Comparison of ENCODE assay signal across 8 cellular contexts in the genomic region with DNA sequence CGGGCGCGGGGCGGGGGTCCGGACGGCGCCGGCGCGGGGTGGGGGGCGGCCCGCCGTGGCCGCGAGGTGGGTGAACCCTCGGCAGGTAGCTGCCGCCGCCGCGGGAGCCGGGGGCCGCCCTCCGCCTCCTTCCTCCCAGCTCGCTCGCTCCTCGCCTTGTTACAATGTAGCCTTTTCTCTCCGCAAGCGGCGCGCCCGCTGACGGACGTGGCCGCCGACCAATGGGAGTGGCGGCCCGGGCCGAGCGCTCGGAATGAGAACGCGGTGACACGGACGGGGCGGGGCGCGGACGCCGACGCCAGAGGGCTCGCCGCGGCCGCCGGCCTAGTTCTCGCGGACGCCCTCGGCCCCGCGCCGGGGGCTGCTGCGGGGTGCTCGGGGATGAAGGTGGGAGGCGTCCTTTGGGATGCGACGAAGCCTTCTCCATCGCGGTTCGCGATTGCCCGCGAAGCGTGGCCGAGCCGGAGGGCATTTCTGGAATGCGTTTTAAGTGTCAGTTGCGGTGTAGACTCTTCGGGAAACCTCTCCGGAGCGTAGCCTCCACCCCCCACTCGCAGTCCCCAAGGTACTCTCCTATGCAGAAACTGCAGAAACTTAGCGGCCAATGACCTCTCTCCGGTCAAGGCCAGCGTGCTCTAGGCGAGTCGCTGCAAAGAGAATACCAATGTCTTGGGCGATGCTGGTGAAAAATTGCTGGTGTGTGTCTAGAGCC. TPM values are rescaled to one million over a fixed set of nuclear protein-coding genes. Genes with fewer than 3 reads are reported as not detected.
A peak's percentile ranks its signal among the peaks of the same experiment; 100 is the strongest.
DNase-seq lines count a peak whose midpoint lies in the region; ATAC-seq and TF ChIP-seq lines count a peak whose summit lies in the region.

No MANE protein-coding gene starts in this region.

- H3K4me1 ChIP-seq in left ventricle myocardium inferior (peaks cover 32% of the 10 kb centered on the region), upper lobe of left lung (peaks cover 16 to 34% (median 21%) of the 10 kb centered on the region in 4 donors)

- no peaks in the 10 kb centered on the region for H3K9me3 Mint-ChIP-seq in T-helper 1 cell treated with Interleukin-12 subunit alpha and Interleukin-12 subunit beta and Interleukin-4 antibody, amounts not matched to agents 30 μg/mL and 1 μg/mL, for 36 hours

- H3K36me3 ChIP-seq in left ventricle myocardium inferior (no peaks in the 10 kb centered on the region), upper lobe of left lung (no peaks in the 10 kb centered on the region)

- ATAC-seq in GM18499 (IDR thresholded peaks at IDR 0.05; ENCODE audit: insufficient read depth, unreplicated experiment): peak; percentile 75
- peak; percentile 96 for ATAC-seq in HG02938 (IDR thresholded peaks at IDR 0.05; ENCODE audit: unreplicated experiment)
- ATAC-seq in upper lobe of left lung (ENCODE audit: low FRiP score in 2 of 2): peak; percentile 94 to 98

- peaks cover 3% of the 10 kb centered on the region for H3K36me3 Mint-ChIP-seq in T-helper 1 cell treated with Interleukin-12 subunit alpha and Interleukin-12 subunit beta and Interleukin-4 antibody, amounts not matched to agents 30 μg/mL and 1 μg/mL, for 36 hours (ENCODE audit: low read depth)

- peak in 3 of 4 donors; percentile 64 to 93 (median 75) for TF ChIP-seq POLR2A in upper lobe of left lung (IDR thresholded peaks at IDR 0.05)

- peaks cover 40% of the 10 kb centered on the region for H3K27me3 Mint-ChIP-seq in T-helper 1 cell treated with Interleukin-12 subunit alpha and Interleukin-12 subunit beta and Interleukin-4 antibody, amounts not matched to agents 30 μg/mL and 1 μg/mL, for 36 hours (ENCODE audit: low read depth)

- WGBS in upper lobe of left lung, 2 donors: 1 to 2% methylated on average over 14 to 29 of the region's 88 CpGs

- no peaks in the 10 kb centered on the region for H3K9me3 ChIP-seq in left ventricle myocardium inferior (replicated peaks)
- H3K9me3 ChIP-seq in upper lobe of left lung: no peaks in the 10 kb centered on the region

- H3K4me3 Mint-ChIP-seq in T-helper 1 cell treated with Interleukin-12 subunit alpha and Interleukin-12 subunit beta and Interleukin-4 antibody, amounts not matched to agents 30 μg/mL and 1 μg/mL, for 36 hours: peak overlapping the region; percentile 81

- H3K27ac Mint-ChIP-seq in T-helper 1 cell treated with Interleukin-12 subunit alpha and Interleukin-12 subunit beta and Interleukin-4 antibody, amounts not matched to agents 30 μg/mL and 1 μg/mL, for 36 hours: peak overlapping the region; percentile 1

- H3K4me3 ChIP-seq in left ventricle myocardium inferior: peak overlapping the region; percentile 90
- peak overlapping the region; percentile 42 to 73 (median 60) for H3K4me3 ChIP-seq in upper lobe of left lung

- intact Hi-C loops in left ventricle myocardium inferior (cut with micrococcal nuclease) (no loop called here), posterior vena cava (cut with DNase I) (no loop called here)

- DNase-seq in NCI-H1694 treated with DMSO at 0.1 percent for 48 hours (lab: John Stamatoyannopoulos, UW) (peak; percentile 81), amygdala (lab: John Stamatoyannopoulos, UW) (peak; percentile 50 to 96 (median 87)), left ventricle myocardium inferior (peak; percentile 96), posterior vena cava (ENCODE audit: low spot score) (peak; percentile 98), upper lobe of left lung (peak; percentile 95 to 100)

- H3K27me3 ChIP-seq in left ventricle myocardium inferior (ENCODE audit: low read depth) (no peaks in the 10 kb centered on the region), upper lobe of left lung (no peaks in the 10 kb centered on the region)

- TF ChIP-seq EP300 in upper lobe of left lung (IDR thresholded peaks at IDR 0.05): peak in 1 of 4 donors; percentile 50

- H3K27ac ChIP-seq in left ventricle myocardium inferior (replicated peaks) (peak overlapping the region; percentile 99), upper lobe of left lung (peak overlapping the region; percentile 93 to 99 (median 97))

- H3K4me1 Mint-ChIP-seq in T-helper 1 cell treated with Interleukin-12 subunit alpha and Interleukin-12 subunit beta and Interleukin-4 antibody, amounts not matched to agents 30 μg/mL and 1 μg/mL, for 36 hours (ENCODE audit: low read depth): peaks cover 15% of the 10 kb centered on the region

- TF ChIP-seq CTCF in left ventricle myocardium inferior (IDR thresholded peaks at IDR 0.05; ENCODE audit: borderline replicate concordance): peak; percentile 20
- peak in 4 of 6 experiments; percentile 12 to 30 (median 21) for TF ChIP-seq CTCF in upper lobe of left lung (IDR thresholded peaks at IDR 0.05)

RNA-seq across cellular contexts. Expression of a gene that starts 0.7 kb away (rescaled TPM):
- total RNA-seq in left ventricle myocardium inferior: 17.2 TPM
- 10 to 100 TPM; 21.1 to 24.5 TPM for total RNA-seq in posterior vena cava
- 10 to 100 TPM; 12.7 to 21.1 (median 16.0) TPM for total RNA-seq in upper lobe of left lung

Comparison
In these comparisons a context has a peak if more than half of its experiments do, and no peak if none do; other contexts are left out.
1. Peak in every context shown above with its lines: DNase-seq, ATAC-seq, H3K4me3 ChIP-seq and H3K27ac ChIP-seq.